Comparison of ENCODE assay signal across 33 cellular contexts in the genomic region with DNA sequence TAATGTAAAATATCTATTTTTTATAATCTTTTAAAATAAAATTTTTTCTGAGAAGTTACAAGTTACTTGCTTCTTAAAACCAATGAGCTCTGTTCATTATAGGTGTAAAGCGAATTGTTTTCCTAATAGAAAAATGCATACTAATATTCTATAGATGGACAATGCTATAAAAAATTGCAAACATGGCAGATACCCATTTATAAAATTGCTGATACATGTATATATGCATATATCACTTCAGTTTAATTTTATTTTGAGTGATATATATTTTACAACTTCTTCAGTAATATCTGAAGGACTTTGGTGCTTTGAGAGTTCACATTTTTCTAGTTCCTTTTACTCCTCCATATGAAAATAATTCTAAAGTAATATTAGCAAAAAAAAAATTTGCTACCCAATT.
"Had no signal": no experiment of that assay in that cellular context is flagged by ENCODE, and none has a peak within 500 bp of the region (broad histone marks: within the 10 kb centered on the region; RNA-seq: fewer than 3 reads in every experiment).

No MANE protein-coding gene starts in this region.

- H3K4me1 ChIP-seq: adrenal gland, ascending aorta had no signal

- ATAC-seq: activated CD8-positive, alpha-beta T cell treated with anti-CD3 and anti-CD28 coated beads for 36 hours; activated naive CD4-positive, alpha-beta T cell treated with anti-CD3 and anti-CD28 coated beads, Interleukin-2, amount 50 U/mL, for 72 hours; activated T-cell treated with anti-CD3 and anti-CD28 coated beads, Interleukin-2, amount 50 U/mL, for 4 hours; activated T-cell treated with anti-CD3 and anti-CD28 coated beads, Interleukin-2, amount 50 U/mL, for 72 hours; activated T-helper 17 cell treated with anti-CD3 and anti-CD28 coated beads, Interleukin-2, amount 50 U/mL, for 72 hours had no signal

- FAIRE-seq: bronchial epithelial cell, TTC549 had no signal

- H3K4me3 ChIP-seq: adrenal gland, ascending aorta, cardiac muscle cell had no signal

- H3K27ac ChIP-seq: adrenal gland, ascending aorta, cardiac muscle cell, VCaP had no signal

- H3K36me3 ChIP-seq: adrenal gland, ascending aorta, cardiac muscle cell had no signal

- DNase-seq: activated B cell treated with CpG ODN at 0.5 μM for 24 hours; activated CD4-positive, alpha-beta memory T cell treated with anti-CD3 and anti-CD28 coated beads for 36 hours; activated CD4-positive, alpha-beta T cell treated with anti-CD3 and anti-CD28 coated beads for 4 hours; activated CD4-positive, alpha-beta T cell treated with anti-CD3 and anti-CD28 coated beads, Interleukin-2, amount 10 ng/mL, durations not matched to agents 24 days and 14 days; activated CD4-positive, alpha-beta T cell treated with anti-CD3 and anti-CD28 coated beads, Interleukin-2, amount 50 U/mL, for 1 hour; activated CD4-positive, alpha-beta T cell treated with anti-CD3 and anti-CD28 coated beads, Interleukin-2, amount 50 U/mL, for 4 hours; activated CD4-positive, CD25-positive, alpha-beta regulatory T cell treated with anti-CD3 and anti-CD28 coated beads, Interleukin-2, amount 50 U/mL, for 72 hours; activated CD8-positive, alpha-beta memory T cell treated with anti-CD3 and anti-CD28 coated beads, Interleukin-2, amount 50 U/mL, for 4 hours; activated CD8-positive, alpha-beta T cell treated with anti-CD3 and anti-CD28 coated beads for 36 hours; activated effector memory CD4-positive, alpha-beta T cell treated with anti-CD3 and anti-CD28 coated beads, Interleukin-2, amount 50 U/mL, for 16 hours; activated gamma-delta T cell treated with Interleukin-2 at 50 U/mL for 16 hours; activated naive CD4-positive, alpha-beta T cell; activated naive CD4-positive, alpha-beta T cell treated with anti-CD3 and anti-CD28 coated beads for 36 hours; activated naive CD4-positive, alpha-beta T cell treated with anti-CD3 and anti-CD28 coated beads, Interleukin-2, amount 50 U/mL, for 16 hours; activated naive CD8-positive, alpha-beta T cell treated with anti-CD3 and anti-CD28 coated beads for 36 hours; activated T-cell treated with anti-CD3 and anti-CD28 coated beads for 4 hours; activated T-cell treated with anti-CD3 and anti-CD28 coated beads, Interleukin-2, amount 50 U/mL, for 1 hour; activated T-cell treated with anti-CD3 and anti-CD28 coated beads, Interleukin-2, amount 50 U/mL, for 4 hours; activated T-cell treated with anti-CD3 and anti-CD28 coated beads, Interleukin-2, amount 50 U/mL, for 72 hours; adrenal gland; amniotic stem cell; caudate nucleus; cerebellar nuclear complex; T-helper 1 cell; T-helper 2 cell; T-helper 9 cell had no signal

- H3K27me3 ChIP-seq: adrenal gland, ascending aorta, cardiac muscle cell had no signal

- H3K9me3 ChIP-seq: adrenal gland, ascending aorta had no signal
